In genomic region chr15:92629975-92630626, GRCh38 we compare ENCODE assay signal across 21 cellular contexts. TPM values are rescaled to one million over a fixed set of nuclear protein-coding genes. Genes with fewer than 3 reads are reported as not detected.
DNase-seq lines count a peak whose midpoint lies in the region; ATAC-seq, FAIRE-seq and TF ChIP-seq lines count a peak whose summit lies in the region.
"Had no signal": no experiment of that assay in that cellular context is flagged by ENCODE, and none has a peak within 500 bp of the region (broad histone marks: within the 10 kb centered on the region; RNA-seq: fewer than 3 reads in every experiment).

No MANE protein-coding gene starts in this region.

- SMC1A ChIA-PET in GM12878 (lab: Charles Lee; ENCODE audit: uncharacterized antibody, unreplicated experiment): interaction anchor here (0.6 to 1.6 kb wide), 6 partner anchors 17 to 86 kb away, joined by 3 to 5 read pairs (median 4); partner anchors contain the start of gene FAM174B

- H3K9ac ChIP-seq in BLaER1: no peak overlapping the region
- H3K9ac ChIP-seq in GM12878 (ENCODE audit: control insufficient read depth, insufficient read depth, low read length): no peak overlapping the region

- no peak for TF ChIP-seq EP300 in GM12878 (IDR thresholded peaks at IDR 0.05; ENCODE audit: borderline replicate concordance in 1 of 2, control insufficient read depth in 1 of 2, low read depth in 2 of 2, low read length in 2 of 2)

- H3K4me3 ChIP-seq in BLaER1 (no peak overlapping the region), GM12878 (no peak overlapping the region)
- H3K4me3 ChIP-seq: ascending aorta, esophagus muscularis mucosa, gastroesophageal sphincter, HAP-1, skin epidermis, vagina had no signal

- H2AFZ ChIP-seq in GM12878 (ENCODE audit: control insufficient read depth, low read depth, low read length): peak overlapping the region; percentile 15; the same call in 1 of the 2 replicates

- CTCF ChIA-PET in GM12878 (lab: Yijun Ruan, JAX): interaction anchor here (1.2 to 1.4 kb wide), 3 partner anchors 15 to 41 kb away, joined by 3 to 4 read pairs (median 3); no protein-coding TSS in a partner anchor

- in situ Hi-C loops in GM12878 (cut with MboI): no loop called here

- POLR2A ChIA-PET in GM12878 (lab: Charles Lee): interaction anchor here (0.6 to 1.4 kb wide), 2 partner anchors 35 to 62 kb away, joined by 3 to 6 read pairs; no protein-coding TSS in a partner anchor

- peaks cover 60% of the 10 kb centered on the region for H3K4me1 ChIP-seq in BLaER1
- H3K4me1 ChIP-seq in GM12878 (ENCODE audit: control insufficient read depth, insufficient read depth, low read length): peaks cover 24% of the 10 kb centered on the region

- DNase-seq in NCI-H82 (lab: John Stamatoyannopoulos, UW) (peak; percentile 33), NCI-H82 treated with DMSO at 0.1 percent for 48 hours (lab: John Stamatoyannopoulos, UW; ENCODE audit: unreplicated experiment) (no peak), LHCN-M2 (ENCODE audit: low read depth) (peak; percentile 74), GM12878 (ENCODE audit: low read depth, low spot score) (no peak), GM10266 (ENCODE audit: extremely low spot score) (no peak), NCI-H2196 (lab: John Stamatoyannopoulos, UW; ENCODE audit: unreplicated experiment) (no peak)
- no peak for DNase-seq in NK-92 treated with Interleukin-12 subunit alpha and Interleukin-12 subunit beta, amount 100 ng/mL, for 24 hours (lab: John Stamatoyannopoulos, UW)
- DNase-seq: GDM1, mesendoderm, NCI-H2029 treated with DMSO at 0.1 percent for 48 hours, SIG-M5, substantia nigra, WERI-Rb-1 had no signal

- FAIRE-seq in GM12878 (lab: Jason Lieb, UNC): no peak
- FAIRE-seq: GM12892 had no signal

- ATAC-seq in GM12878: no peak
- ATAC-seq: gastroesophageal sphincter had no signal

- intact Hi-C loops in GM12878 (cut with micrococcal nuclease; ENCODE audit: unreplicated experiment): no loop called here

- H3K79me2 ChIP-seq in GM12878 (ENCODE audit: control insufficient read depth, insufficient read depth, low read length): peaks cover 6% of the 10 kb centered on the region; the same call in 1 of the 2 replicates

- peak overlapping the region; percentile 72 for H3K27ac ChIP-seq in BLaER1
- H3K27ac ChIP-seq in GM12878 (ENCODE audit: control insufficient read depth, insufficient read depth): no peak overlapping the region; the same call in 1 of the 2 replicates
- H3K27ac ChIP-seq: ascending aorta, esophagus muscularis mucosa, gastroesophageal sphincter, skin epidermis, vagina, WERI-Rb-1 had no signal

- TF ChIP-seq POLR2A in GM12878 (IDR thresholded peaks at IDR 0.05; ENCODE audit: low read depth, low read length): no peak

- H3K27me3 ChIP-seq in BLaER1 (no peaks in the 10 kb centered on the region), GM12878 (replicated peaks in 1 of 2; ENCODE audit: control insufficient read depth in 2 of 2, insufficient read depth in 2 of 2, low read length in 1 of 2) (no peaks in the 10 kb centered on the region)
- H3K27me3 ChIP-seq: ascending aorta, esophagus muscularis mucosa, gastroesophageal sphincter, vagina had no signal

- TF ChIP-seq CTCF in GM12878 (IDR thresholded peaks at IDR 0.05 in 2 of 3, conservative IDR thresholded peaks at IDR 0.05 in 1 of 3; ENCODE audit: control insufficient read depth in 2 of 3, extremely low read depth in 1 of 3, insufficient read depth in 1 of 3, low read depth in 3 of 3, low read length in 3 of 3) (no peak), GM10266 (IDR thresholded peaks at IDR 0.05; ENCODE audit: control insufficient read depth, insufficient read depth, low read depth, missing control alignments) (no peak)

- no peak for TF ChIP-seq RAD21 in GM12878 (IDR thresholded peaks at IDR 0.05; ENCODE audit: insufficient read depth, low read depth, low read length)

- H3K36me3 ChIP-seq in BLaER1 (no peaks in the 10 kb centered on the region), GM12878 (ENCODE audit: control insufficient read depth in 2 of 2, insufficient read depth in 2 of 2, low read length in 1 of 2) (peaks cover 2 to 17% of the 10 kb centered on the region in 2 experiments; a peak in 2 of 4 replicates)
- H3K36me3 ChIP-seq: ascending aorta, HAP-1, vagina had no signal

- RAD21 ChIA-PET in GM12878 (lab: Charles Lee; ENCODE audit: unreplicated experiment): no interaction called here

- H4K20me1 ChIP-seq in BLaER1 (no peaks in the 10 kb centered on the region), GM12878 (ENCODE audit: control insufficient read depth, insufficient read depth) (no peaks in the 10 kb centered on the region)

- H3K9me3 ChIP-seq in BLaER1: peaks cover 7% of the 10 kb centered on the region; the same call in 1 of the 2 replicates
- peaks cover 14% of the 10 kb centered on the region; the same call in 2 of the 3 replicates for H3K9me3 ChIP-seq in GM12878 (replicated peaks; ENCODE audit: control insufficient read depth, insufficient read depth, low read length)
- H3K9me3 ChIP-seq: ascending aorta, esophagus muscularis mucosa, gastroesophageal sphincter, HAP-1, vagina had no signal

- WGBS in GM12878 (ENCODE audit: insufficient coverage, insufficient replicate concordance, low lambda C conversion rate, missing lambda C conversion rate): 68% methylated on average over 11 of the region's 11 CpGs

- no TSS peak for BruUV-seq in GM12878 (replicated peaks; lab: Mats Ljungman, UMichigan)

- H3K4me2 ChIP-seq in BLaER1 (peak overlapping the region; percentile 81), GM12878 (ENCODE audit: control insufficient read depth, insufficient read depth) (peak overlapping the region; percentile 9; the same call in 1 of the 2 replicates)

TF ChIP-seq in GM12878, 131 proteins besides CTCF, POLR2A, EP300 and RAD21 (continues in another document):
- no peak for TF ChIP-seq ASH2L (IDR thresholded peaks at IDR 0.05; ENCODE audit: borderline replicate concordance, low read depth)
- no peak for TF ChIP-seq RAD51 (IDR thresholded peaks at IDR 0.05)
- TF ChIP-seq, protein P1, sequence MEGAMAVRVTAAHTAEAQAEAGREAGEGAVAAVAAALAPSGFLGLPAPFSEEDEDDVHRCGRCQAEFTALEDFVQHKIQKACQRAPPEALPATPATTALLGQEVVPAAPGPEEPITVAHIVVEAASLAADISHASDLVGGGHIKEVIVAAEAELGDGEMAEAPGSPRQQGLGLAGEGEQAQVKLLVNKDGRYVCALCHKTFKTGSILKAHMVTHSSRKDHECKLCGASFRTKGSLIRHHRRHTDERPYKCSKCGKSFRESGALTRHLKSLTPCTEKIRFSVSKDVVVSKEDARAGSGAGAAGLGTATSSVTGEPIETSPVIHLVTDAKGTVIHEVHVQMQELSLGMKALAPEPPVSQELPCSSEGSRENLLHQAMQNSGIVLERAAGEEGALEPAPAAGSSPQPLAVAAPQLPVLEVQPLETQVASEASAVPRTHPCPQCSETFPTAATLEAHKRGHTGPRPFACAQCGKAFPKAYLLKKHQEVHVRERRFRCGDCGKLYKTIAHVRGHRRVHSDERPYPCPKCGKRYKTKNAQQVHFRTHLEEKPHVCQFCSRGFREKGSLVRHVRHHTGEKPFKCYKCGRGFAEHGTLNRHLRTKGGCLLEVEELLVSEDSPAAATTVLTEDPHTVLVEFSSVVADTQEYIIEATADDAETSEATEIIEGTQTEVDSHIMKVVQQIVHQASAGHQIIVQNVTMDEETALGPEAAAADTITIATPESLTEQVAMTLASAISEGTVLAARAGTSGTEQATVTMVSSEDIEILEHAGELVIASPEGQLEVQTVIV (IDR thresholded peaks at IDR 0.05; ENCODE audit: borderline replicate concordance, partially characterized antibody): no peak
- no peak for TF ChIP-seq REST (IDR thresholded peaks at IDR 0.05; ENCODE audit: low read depth, low read length)

RNA-seq across cellular contexts. Expression of gene FAM174B, which starts 25.5 kb away (rescaled TPM):
- 9.6 and 14.8 TPM in 2 replicates for total RNA-seq in LHCN-M2 (2014; rRNA removed)
- polyA plus RNA-seq in LHCN-M2 (2012): 10.6 TPM
- total RNA-seq in GM12878 (2013; cell fraction: nucleolus; rRNA removed): 19.8 and 20.0 TPM in 2 replicates
- total RNA-seq in GM12878 (2014; rRNA removed): 3.0 and 4.1 TPM in 2 replicates
- 2.8 and 3.9 TPM in 2 replicates for total RNA-seq in GM12878 (2014; rRNA removed; fragmentation: Illumina TruSeq; extraction: Trizol)
- total RNA-seq in GM12878 (2021): 8.0 and 10.7 TPM in 2 replicates
- polyA plus RNA-seq in GM12878 (2011; ENCODE audit: low read depth): 11.6 TPM
- polyA plus RNA-seq in GM12878 (2011; rRNA removed): 12.1 and 15.9 TPM in 2 replicates
- 12.6 and 20.8 TPM in 2 replicates for polyA plus RNA-seq in GM12878 (2011; cell fraction: cytosol; rRNA removed)
- 5.0 and 7.8 TPM in 2 replicates for polyA plus RNA-seq in GM12878 (2011; cell fraction: nucleus; rRNA removed)
- polyA plus RNA-seq in GM12878 (2012): 27.8 and 39.8 TPM in 2 replicates
- 6.6 and 7.0 TPM in 2 replicates for polyA plus RNA-seq in GM12878 (2014; fragmentation: Illumina TruSeq; extraction: Trizol)
- 1 to 10 TPM in 1 of 2 experiments, under 1 TPM in 1; 0.71 to 2.4 TPM for polyA plus RNA-seq in GM12878 (2014; fragmentation: Nextera tagmentation; extraction: Ambion mirVana)
- 4.3 and 5.3 TPM in 2 replicates for polyA plus RNA-seq in GM12878 (2014; rRNA removed)
- 1 to 10 TPM; 4.1 to 6.5 TPM for polyA plus RNA-seq in GM12878 (2016; fragmentation: Nextera tagmentation; extraction: Ambion mirVana)
- 20.9 and 22.8 TPM in 2 replicates for polyA minus RNA-seq in GM12878 (2011; rRNA and poly(A)+ RNA removed)
- polyA minus RNA-seq in GM12878 (2011; cell fraction: cytosol; rRNA and poly(A)+ RNA removed): 5.3 and 10.3 TPM in 2 replicates
- 7.4 and 21.9 TPM in 2 replicates for polyA minus RNA-seq in GM12878 (2011; cell fraction: nucleus; rRNA and poly(A)+ RNA removed)

Comparison
In these comparisons a context has a peak if more than half of its experiments do, and no peak if none do; other contexts are left out.
1. DNase-seq: peak in NCI-H82 (single experiment) and LHCN-M2 (single experiment); none in NCI-H82 treated with DMSO at 0.1 percent for 48 hours (single experiment), GM12878 (single experiment), GM10266 (single experiment), NCI-H2196 (single experiment) and NK-92 treated with Interleukin-12 subunit alpha and Interleukin-12 subunit beta, amount 100 ng/mL, for 24 hours (single experiment).